29 cellular contexts compared by ENCODE assay signal in the genomic region with DNA sequence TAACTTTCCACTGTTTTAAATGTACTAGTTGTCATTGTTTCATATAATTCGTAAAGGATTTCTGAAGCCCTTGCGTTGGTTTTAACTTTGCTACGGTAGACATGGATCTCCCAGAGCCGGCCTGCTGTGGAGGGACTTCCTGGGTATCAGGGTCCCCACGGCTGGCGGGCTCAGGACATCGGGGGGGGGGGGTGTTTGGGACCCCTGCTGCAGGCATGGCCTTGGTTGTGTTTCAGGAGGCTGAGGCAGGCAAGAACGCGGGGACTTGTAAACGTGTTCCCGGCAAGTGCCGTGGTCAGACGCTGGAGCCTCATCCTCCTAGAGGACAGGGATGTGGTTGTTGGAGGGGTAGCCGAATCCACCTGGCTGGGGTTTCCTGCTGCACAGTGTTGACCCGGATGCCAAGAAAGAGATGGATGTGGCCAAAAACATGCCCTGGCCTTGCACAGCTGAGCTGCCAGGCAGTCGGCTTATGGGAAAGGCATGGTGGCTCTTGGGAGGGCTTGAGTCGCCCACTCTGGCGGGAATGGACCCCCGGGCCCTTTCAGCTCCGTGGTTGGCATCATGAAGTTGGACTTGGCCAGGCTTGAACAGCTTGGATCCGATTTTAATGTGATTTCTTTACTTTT.
"Had no signal": no experiment of that assay in that cellular context is flagged by ENCODE, and none has a peak within 500 bp of the region (broad histone marks: within the 10 kb centered on the region; RNA-seq: fewer than 3 reads in every experiment).

No MANE protein-coding gene starts in this region.

- H3K9me3 ChIP-seq: heart left ventricle, left lung, mucosa of descending colon, pancreas, prostate gland, stomach, thyroid gland, upper lobe of right lung had no signal

- DNase-seq: activated CD4-positive, alpha-beta T cell treated with anti-CD3 and anti-CD28 coated beads for 48 hours; activated CD4-positive, alpha-beta T cell treated with anti-CD3 and anti-CD28 coated beads, Interleukin-2, amount 50 U/mL, for 48 hours; activated CD8-positive, alpha-beta memory T cell treated with anti-CD3 and anti-CD28 coated beads for 24 hours; activated CD8-positive, alpha-beta memory T cell treated with anti-CD3 and anti-CD28 coated beads, Interleukin-2, amount 50 U/mL, for 4 hours; activated effector memory CD4-positive, alpha-beta T cell treated with anti-CD3 and anti-CD28 coated beads, Interleukin-2, amount 50 U/mL, for 16 hours; activated naive CD4-positive, alpha-beta T cell treated with anti-CD3 and anti-CD28 coated beads, Interleukin-2, amount 50 U/mL, for 16 hours; activated T-cell treated with anti-CD3 and anti-CD28 coated beads, Interleukin-2, amount 50 U/mL, for 1 hour; amniotic stem cell; caudate nucleus; cortex of kidney; foreskin fibroblast; left lung; mesendoderm; mucosa of descending colon; nephron progenitor cell; retina; stimulated activated CD4-positive, alpha-beta T cell treated with anti-CD3 and anti-CD28 coated beads, Interleukin-15, amount 100 ng/mL, for 24 hours; stimulated activated CD4-positive, alpha-beta T cell treated with anti-CD3 and anti-CD28 coated beads, Interleukin-2, amount 100 ng/mL, for 24 hours; stimulated activated naive B cell treated with anti-CD40 and anti-IgM and Interleukin-4, amounts not matched to agents 10 μg/mL and 1 μg/mL and 100 μg/mL, for 72 hours; stomach; thyroid gland; upper lobe of right lung had no signal

- ATAC-seq: activated CD4-positive, CD25-positive, alpha-beta regulatory T cell treated with anti-CD3 and anti-CD28 coated beads, Interleukin-2, amount 50 U/mL, for 24 hours; esophagus mucosa; left lung; mucosa of descending colon; stimulated activated naive B cell treated with anti-CD40 and anti-IgM and Interleukin-4, amounts not matched to agents 10 μg/mL and 1 μg/mL and 100 μg/mL, for 72 hours; upper lobe of right lung had no signal

- H3K27me3 ChIP-seq: heart left ventricle, left lung, pancreas, stomach, thyroid gland, upper lobe of right lung had no signal

- H3K4me1 ChIP-seq: prostate gland, stomach, thyroid gland, upper lobe of right lung had no signal

- H3K4me3 ChIP-seq: heart left ventricle, left lung, lung, mucosa of descending colon, pancreas, prostate gland, stomach, thyroid gland, upper lobe of right lung had no signal

- H3K27ac ChIP-seq: heart left ventricle, left lung, pancreas, prostate gland, stomach, thyroid gland, upper lobe of right lung, VCaP had no signal
